Comparison of ENCODE assay signal across 9 cellular contexts in the genomic region with DNA sequence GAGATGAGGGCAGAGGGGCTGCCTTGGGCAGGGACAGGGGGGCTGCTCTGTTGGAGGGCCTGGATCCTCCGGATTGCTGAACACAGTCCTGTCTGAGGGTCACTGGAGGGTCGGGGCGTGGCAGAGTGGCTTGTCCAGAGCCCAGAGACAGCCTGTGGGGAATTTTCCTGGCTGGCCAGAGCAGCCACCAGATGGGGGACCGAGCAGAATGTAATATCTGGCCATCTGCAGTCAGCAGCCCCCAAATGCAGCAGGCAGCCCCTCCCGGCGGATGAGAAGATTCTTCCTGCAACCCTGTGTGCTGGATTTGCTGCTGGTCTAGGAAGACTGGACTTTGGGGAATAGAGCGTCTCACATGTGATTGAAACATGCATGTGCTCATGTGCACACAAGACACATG. TPM values are rescaled to one million over a fixed set of nuclear protein-coding genes. Genes with fewer than 3 reads are reported as not detected.
"Had no signal": no experiment of that assay in that cellular context is flagged by ENCODE, and none has a peak within 500 bp of the region (broad histone marks: within the 10 kb centered on the region; RNA-seq: fewer than 3 reads in every experiment).

No MANE protein-coding gene starts in this region.

- ATAC-seq: HCT116 had no signal

- H3K36me3 ChIP-seq: HAP-1 had no signal

- H3K9ac ChIP-seq: GM23248 had no signal

- H3K27ac ChIP-seq: GM23248, HL-60 had no signal

- H3K4me1 ChIP-seq: HAP-1 had no signal

- H2AFZ ChIP-seq: GM23248 had no signal

- H3K4me3 ChIP-seq: GM23248, HAP-1 had no signal

- H3K27ac Mint-ChIP-seq: HFFc6 had no signal

- H3K9me3 ChIP-seq: HAP-1 had no signal

- DNase-seq: GM23248, GOT3, H7, HFFc6, IMR-90 had no signal

- H3K4me3 Mint-ChIP-seq: HFFc6 had no signal

RNA-seq across cellular contexts. Expression of gene NOS1, which starts 23.3 kb away (rescaled TPM):
- total RNA-seq: GM23248, H4, HFFc6, IMR-90 had no signal
- polyA plus RNA-seq: GM23248 had no signal
